ENCODE assay signal across 1 cellular context in the genomic region with DNA sequence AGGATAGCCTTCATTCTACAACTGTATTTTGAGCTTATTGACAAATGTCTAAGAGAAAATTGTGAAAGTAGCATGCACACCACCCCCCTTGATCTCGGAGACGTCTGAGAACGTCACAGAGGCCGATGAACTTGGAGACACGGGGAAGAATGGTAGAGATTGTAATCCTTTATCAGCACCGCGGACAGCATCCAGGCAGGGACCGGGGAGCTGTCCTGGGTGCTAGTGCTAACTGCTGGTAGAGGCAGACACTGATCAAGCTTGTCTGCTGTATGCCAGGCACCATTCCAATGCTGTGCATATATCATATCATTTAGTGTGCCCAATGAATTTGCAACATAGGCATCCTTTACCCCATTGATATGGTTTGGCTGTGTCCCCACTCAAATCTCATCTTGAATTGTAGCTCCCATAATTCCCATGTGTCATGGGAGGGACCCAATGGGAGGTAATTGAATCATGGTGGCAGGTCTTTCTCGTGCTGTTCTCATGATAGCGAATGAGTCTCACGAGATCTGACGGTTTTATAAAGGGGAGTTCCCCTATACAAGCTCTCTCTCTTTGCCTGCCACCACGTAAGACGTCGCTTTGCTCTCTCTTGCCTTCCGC.
TF ChIP-seq lines count a peak whose summit lies in the region.

No MANE protein-coding gene starts in this region.

TF ChIP-seq in K562, 482 proteins besides CTCF, POLR2A, EP300 and RAD21 (continued from another document and continues in another):
- TF ChIP-seq, protein P1, sequence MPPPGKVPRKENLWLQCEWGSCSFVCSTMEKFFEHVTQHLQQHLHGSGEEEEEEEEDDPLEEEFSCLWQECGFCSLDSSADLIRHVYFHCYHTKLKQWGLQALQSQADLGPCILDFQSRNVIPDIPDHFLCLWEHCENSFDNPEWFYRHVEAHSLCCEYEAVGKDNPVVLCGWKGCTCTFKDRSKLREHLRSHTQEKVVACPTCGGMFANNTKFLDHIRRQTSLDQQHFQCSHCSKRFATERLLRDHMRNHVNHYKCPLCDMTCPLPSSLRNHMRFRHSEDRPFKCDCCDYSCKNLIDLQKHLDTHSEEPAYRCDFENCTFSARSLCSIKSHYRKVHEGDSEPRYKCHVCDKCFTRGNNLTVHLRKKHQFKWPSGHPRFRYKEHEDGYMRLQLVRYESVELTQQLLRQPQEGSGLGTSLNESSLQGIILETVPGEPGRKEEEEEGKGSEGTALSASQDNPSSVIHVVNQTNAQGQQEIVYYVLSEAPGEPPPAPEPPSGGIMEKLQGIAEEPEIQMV (tag; conservative IDR thresholded peaks at IDR 0.05; ENCODE audit: low read depth), result peak; percentile 84; the same call in 1 of the 2 replicates
- TF ChIP-seq ZNF212 (CRISPR knock-in tag; IDR thresholded peaks at IDR 0.05), result 0 out of 2 replicates have a peak, but pooled peaks have one; percentile 53
- TF ChIP-seq ZBTB1 (CRISPR knock-in tag; IDR thresholded peaks at IDR 0.05; ENCODE audit: borderline replicate concordance, low read depth), result peak; percentile 97
- no peak for TF ChIP-seq ZNF436 (CRISPR knock-in tag; IDR thresholded peaks at IDR 0.05)
- TF ChIP-seq MAX (CRISPR knock-in tag; IDR thresholded peaks at IDR 0.05), result peak; percentile 84
- TF ChIP-seq, protein P2, sequence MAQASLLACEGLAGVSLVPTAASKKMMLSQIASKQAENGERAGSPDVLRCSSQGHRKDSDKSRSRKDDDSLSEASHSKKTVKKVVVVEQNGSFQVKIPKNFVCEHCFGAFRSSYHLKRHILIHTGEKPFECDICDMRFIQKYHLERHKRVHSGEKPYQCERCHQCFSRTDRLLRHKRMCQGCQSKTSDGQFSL (CRISPR knock-in tag; IDR thresholded peaks at IDR 0.05), result peak; percentile 94
- TF ChIP-seq, protein P2 (tag; IDR thresholded peaks at IDR 0.05), result peak in 1 of 2 experiments; percentile 31; a peak in 1 of 4 replicates
- TF ChIP-seq COPS2 (conservative IDR thresholded peaks at IDR 0.05), result no peak
- no peak for TF ChIP-seq RFX5 (IDR thresholded peaks at IDR 0.05; ENCODE audit: low read depth, low read length)
- TF ChIP-seq IRF1 (CRISPR knock-in tag; IDR thresholded peaks at IDR 0.05; ENCODE audit: borderline replicate concordance), result peak; percentile 99
- no peak for TF ChIP-seq SUPT5H (IDR thresholded peaks at IDR 0.05)
- peak; percentile 65; the same call in 1 of the 2 replicates for TF ChIP-seq TEAD2 (tag; IDR thresholded peaks at IDR 0.05)
- no peak for TF ChIP-seq ZFPM2 (CRISPR knock-in tag; IDR thresholded peaks at IDR 0.05)
- TF ChIP-seq HDGF (IDR thresholded peaks at IDR 0.05), result no peak
- no peak for TF ChIP-seq POLR2G (IDR thresholded peaks at IDR 0.05; ENCODE audit: low read depth, low read length)
- TF ChIP-seq, protein P3, sequence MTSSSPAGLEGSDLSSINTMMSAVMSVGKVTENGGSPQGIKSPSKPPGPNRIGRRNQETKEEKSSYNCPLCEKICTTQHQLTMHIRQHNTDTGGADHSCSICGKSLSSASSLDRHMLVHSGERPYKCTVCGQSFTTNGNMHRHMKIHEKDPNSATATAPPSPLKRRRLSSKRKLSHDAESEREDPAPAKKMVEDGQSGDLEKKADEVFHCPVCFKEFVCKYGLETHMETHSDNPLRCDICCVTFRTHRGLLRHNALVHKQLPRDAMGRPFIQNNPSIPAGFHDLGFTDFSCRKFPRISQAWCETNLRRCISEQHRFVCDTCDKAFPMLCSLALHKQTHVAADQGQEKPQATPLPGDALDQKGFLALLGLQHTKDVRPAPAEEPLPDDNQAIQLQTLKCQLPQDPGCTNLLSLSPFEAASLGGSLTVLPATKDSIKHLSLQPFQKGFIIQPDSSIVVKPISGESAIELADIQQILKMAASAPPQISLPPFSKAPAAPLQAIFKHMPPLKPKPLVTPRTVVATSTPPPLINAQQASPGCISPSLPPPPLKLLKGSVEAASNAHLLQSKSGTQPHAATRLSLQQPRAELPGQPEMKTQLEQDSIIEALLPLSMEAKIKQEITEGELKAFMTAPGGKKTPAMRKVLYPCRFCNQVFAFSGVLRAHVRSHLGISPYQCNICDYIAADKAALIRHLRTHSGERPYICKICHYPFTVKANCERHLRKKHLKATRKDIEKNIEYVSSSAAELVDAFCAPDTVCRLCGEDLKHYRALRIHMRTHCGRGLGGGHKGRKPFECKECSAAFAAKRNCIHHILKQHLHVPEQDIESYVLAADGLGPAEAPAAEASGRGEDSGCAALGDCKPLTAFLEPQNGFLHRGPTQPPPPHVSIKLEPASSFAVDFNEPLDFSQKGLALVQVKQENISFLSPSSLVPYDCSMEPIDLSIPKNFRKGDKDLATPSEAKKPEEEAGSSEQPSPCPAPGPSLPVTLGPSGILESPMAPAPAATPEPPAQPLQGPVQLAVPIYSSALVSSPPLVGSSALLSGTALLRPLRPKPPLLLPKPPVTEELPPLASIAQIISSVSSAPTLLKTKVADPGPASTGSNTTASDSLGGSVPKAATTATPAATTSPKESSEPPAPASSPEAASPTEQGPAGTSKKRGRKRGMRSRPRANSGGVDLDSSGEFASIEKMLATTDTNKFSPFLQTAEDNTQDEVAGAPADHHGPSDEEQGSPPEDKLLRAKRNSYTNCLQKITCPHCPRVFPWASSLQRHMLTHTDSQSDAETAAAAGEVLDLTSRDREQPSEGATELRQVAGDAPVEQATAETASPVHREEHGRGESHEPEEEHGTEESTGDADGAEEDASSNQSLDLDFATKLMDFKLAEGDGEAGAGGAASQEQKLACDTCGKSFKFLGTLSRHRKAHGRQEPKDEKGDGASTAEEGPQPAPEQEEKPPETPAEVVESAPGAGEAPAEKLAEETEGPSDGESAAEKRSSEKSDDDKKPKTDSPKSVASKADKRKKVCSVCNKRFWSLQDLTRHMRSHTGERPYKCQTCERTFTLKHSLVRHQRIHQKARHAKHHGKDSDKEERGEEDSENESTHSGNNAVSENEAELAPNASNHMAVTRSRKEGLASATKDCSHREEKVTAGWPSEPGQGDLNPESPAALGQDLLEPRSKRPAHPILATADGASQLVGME (CRISPR knock-in tag; IDR thresholded peaks at IDR 0.05), result peak; percentile 35; the same call in 1 of the 2 replicates
- no peak for TF ChIP-seq CBFA2T3 (IDR thresholded peaks at IDR 0.05)
- TF ChIP-seq ZNF584 (CRISPR knock-in tag; IDR thresholded peaks at IDR 0.05; ENCODE audit: low read depth), result peak; percentile 98
- TF ChIP-seq, protein P4, sequence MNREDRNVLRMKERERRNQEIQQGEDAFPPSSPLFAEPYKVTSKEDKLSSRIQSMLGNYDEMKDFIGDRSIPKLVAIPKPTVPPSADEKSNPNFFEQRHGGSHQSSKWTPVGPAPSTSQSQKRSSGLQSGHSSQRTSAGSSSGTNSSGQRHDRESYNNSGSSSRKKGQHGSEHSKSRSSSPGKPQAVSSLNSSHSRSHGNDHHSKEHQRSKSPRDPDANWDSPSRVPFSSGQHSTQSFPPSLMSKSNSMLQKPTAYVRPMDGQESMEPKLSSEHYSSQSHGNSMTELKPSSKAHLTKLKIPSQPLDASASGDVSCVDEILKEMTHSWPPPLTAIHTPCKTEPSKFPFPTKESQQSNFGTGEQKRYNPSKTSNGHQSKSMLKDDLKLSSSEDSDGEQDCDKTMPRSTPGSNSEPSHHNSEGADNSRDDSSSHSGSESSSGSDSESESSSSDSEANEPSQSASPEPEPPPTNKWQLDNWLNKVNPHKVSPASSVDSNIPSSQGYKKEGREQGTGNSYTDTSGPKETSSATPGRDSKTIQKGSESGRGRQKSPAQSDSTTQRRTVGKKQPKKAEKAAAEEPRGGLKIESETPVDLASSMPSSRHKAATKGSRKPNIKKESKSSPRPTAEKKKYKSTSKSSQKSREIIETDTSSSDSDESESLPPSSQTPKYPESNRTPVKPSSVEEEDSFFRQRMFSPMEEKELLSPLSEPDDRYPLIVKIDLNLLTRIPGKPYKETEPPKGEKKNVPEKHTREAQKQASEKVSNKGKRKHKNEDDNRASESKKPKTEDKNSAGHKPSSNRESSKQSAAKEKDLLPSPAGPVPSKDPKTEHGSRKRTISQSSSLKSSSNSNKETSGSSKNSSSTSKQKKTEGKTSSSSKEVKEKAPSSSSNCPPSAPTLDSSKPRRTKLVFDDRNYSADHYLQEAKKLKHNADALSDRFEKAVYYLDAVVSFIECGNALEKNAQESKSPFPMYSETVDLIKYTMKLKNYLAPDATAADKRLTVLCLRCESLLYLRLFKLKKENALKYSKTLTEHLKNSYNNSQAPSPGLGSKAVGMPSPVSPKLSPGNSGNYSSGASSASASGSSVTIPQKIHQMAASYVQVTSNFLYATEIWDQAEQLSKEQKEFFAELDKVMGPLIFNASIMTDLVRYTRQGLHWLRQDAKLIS (CRISPR knock-in tag; IDR thresholded peaks at IDR 0.05), result peak; percentile 99
- TF ChIP-seq SREBF1 (IDR thresholded peaks at IDR 0.05; ENCODE audit: borderline replicate concordance, low read depth, low read length), result peak; percentile 95
- TF ChIP-seq, protein P5, sequence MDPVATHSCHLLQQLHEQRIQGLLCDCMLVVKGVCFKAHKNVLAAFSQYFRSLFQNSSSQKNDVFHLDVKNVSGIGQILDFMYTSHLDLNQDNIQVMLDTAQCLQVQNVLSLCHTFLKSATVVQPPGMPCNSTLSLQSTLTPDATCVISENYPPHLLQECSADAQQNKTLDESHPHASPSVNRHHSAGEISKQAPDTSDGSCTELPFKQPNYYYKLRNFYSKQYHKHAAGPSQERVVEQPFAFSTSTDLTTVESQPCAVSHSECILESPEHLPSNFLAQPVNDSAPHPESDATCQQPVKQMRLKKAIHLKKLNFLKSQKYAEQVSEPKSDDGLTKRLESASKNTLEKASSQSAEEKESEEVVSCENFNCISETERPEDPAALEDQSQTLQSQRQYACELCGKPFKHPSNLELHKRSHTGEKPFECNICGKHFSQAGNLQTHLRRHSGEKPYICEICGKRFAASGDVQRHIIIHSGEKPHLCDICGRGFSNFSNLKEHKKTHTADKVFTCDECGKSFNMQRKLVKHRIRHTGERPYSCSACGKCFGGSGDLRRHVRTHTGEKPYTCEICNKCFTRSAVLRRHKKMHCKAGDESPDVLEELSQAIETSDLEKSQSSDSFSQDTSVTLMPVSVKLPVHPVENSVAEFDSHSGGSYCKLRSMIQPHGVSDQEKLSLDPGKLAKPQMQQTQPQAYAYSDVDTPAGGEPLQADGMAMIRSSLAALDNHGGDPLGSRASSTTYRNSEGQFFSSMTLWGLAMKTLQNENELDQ (CRISPR knock-in tag; IDR thresholded peaks at IDR 0.05; ENCODE audit: borderline replicate concordance), result peak; percentile 99
- TF ChIP-seq HCFC1 (IDR thresholded peaks at IDR 0.05; ENCODE audit: low read depth, low read length), result peak; percentile 58; the same call in 1 of the 2 replicates
- TF ChIP-seq, protein P6, sequence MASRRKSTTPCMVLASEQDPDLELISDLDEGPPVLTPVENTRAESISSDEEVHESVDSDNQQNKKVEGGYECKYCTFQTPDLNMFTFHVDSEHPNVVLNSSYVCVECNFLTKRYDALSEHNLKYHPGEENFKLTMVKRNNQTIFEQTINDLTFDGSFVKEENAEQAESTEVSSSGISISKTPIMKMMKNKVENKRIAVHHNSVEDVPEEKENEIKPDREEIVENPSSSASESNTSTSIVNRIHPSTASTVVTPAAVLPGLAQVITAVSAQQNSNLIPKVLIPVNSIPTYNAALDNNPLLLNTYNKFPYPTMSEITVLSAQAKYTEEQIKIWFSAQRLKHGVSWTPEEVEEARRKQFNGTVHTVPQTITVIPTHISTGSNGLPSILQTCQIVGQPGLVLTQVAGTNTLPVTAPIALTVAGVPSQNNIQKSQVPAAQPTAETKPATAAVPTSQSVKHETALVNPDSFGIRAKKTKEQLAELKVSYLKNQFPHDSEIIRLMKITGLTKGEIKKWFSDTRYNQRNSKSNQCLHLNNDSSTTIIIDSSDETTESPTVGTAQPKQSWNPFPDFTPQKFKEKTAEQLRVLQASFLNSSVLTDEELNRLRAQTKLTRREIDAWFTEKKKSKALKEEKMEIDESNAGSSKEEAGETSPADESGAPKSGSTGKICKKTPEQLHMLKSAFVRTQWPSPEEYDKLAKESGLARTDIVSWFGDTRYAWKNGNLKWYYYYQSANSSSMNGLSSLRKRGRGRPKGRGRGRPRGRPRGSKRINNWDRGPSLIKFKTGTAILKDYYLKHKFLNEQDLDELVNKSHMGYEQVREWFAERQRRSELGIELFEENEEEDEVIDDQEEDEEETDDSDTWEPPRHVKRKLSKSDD (conservative IDR thresholded peaks at IDR 0.05; ENCODE audit: low read length), result no peak
- peak in 1 of 2 experiments; percentile 94; a peak in 2 of 4 replicates for TF ChIP-seq FOXA3 (CRISPR knock-in tag; conservative IDR thresholded peaks at IDR 0.05 in 1 of 2, IDR thresholded peaks at IDR 0.05 in 1 of 2)
- TF ChIP-seq NFYB (IDR thresholded peaks at IDR 0.05; ENCODE audit: extremely low read depth, insufficient read length), result no peak
- TF ChIP-seq MCM7 (IDR thresholded peaks at IDR 0.05), result peak in 1 of 2 experiments; percentile 12; a peak in 1 of 4 replicates
- TF ChIP-seq MYC (IDR thresholded peaks at IDR 0.05; ENCODE audit: low read depth, low read length), result no peak
- TF ChIP-seq MYC (CRISPR knock-in tag; IDR thresholded peaks at IDR 0.05; ENCODE audit: borderline replicate concordance, low read depth), result no peak
- no peak for TF ChIP-seq MEF2A (IDR thresholded peaks at IDR 0.05; ENCODE audit: control insufficient read depth, low read depth, low read length)
- TF ChIP-seq, protein P7, sequence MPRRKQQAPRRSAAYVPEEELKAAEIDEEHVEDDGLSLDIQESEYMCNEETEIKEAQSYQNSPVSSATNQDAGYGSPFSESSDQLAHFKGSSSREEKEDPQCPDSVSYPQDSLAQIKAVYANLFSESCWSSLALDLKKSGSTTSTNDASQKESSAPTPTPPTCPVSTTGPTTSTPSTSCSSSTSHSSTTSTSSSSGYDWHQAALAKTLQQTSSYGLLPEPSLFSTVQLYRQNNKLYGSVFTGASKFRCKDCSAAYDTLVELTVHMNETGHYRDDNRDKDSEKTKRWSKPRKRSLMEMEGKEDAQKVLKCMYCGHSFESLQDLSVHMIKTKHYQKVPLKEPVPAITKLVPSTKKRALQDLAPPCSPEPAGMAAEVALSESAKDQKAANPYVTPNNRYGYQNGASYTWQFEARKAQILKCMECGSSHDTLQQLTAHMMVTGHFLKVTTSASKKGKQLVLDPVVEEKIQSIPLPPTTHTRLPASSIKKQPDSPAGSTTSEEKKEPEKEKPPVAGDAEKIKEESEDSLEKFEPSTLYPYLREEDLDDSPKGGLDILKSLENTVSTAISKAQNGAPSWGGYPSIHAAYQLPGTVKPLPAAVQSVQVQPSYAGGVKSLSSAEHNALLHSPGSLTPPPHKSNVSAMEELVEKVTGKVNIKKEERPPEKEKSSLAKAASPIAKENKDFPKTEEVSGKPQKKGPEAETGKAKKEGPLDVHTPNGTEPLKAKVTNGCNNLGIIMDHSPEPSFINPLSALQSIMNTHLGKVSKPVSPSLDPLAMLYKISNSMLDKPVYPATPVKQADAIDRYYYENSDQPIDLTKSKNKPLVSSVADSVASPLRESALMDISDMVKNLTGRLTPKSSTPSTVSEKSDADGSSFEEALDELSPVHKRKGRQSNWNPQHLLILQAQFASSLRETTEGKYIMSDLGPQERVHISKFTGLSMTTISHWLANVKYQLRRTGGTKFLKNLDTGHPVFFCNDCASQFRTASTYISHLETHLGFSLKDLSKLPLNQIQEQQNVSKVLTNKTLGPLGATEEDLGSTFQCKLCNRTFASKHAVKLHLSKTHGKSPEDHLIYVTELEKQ (CRISPR knock-in tag; IDR thresholded peaks at IDR 0.05), result no peak
